Comparison of ENCODE assay signal across 8 cellular contexts in genomic region chr19:50147462-50148423, GRCh38. TPM values are rescaled to one million over a fixed set of nuclear protein-coding genes. Genes with fewer than 3 reads are reported as not detected.
DNase-seq lines count a peak whose midpoint lies in the region; ATAC-seq and TF ChIP-seq lines count a peak whose summit lies in the region.

No MANE protein-coding gene starts in this region.

- H3K4me1 ChIP-seq in heart right ventricle (peaks cover 0 to 10% (median 3%) of the 10 kb centered on the region in 9 donors), tibial nerve (peaks cover 0 to 7% (median 0%) of the 10 kb centered on the region in 4 donors)

- TF ChIP-seq CTCF in GM10248 (IDR thresholded peaks at IDR 0.05; ENCODE audit: control extremely low read depth, extremely low read depth, low read depth, missing control alignments) (peak; percentile 19), heart right ventricle (IDR thresholded peaks at IDR 0.05) (peak; percentile 12 to 65 (median 50)), tibial nerve (IDR thresholded peaks at IDR 0.05) (peak; percentile 21 to 70 (median 57))

- DNase-seq in GM10248 (ENCODE audit: extremely low spot score) (peak; percentile 47), NCI-H1048 (lab: John Stamatoyannopoulos, UW) (peak; percentile 77), T-helper 2 cell (peak; percentile 20 to 68 (median 58)), amniotic stem cell (lab: John Stamatoyannopoulos, UW) (peak; percentile 66), heart right ventricle (peak; percentile 89 to 91), posterior vena cava (ENCODE audit: low spot score) (peak; percentile 93), tibial nerve (ENCODE audit: low spot score in 2 of 2) (peak; percentile 70 to 85)

- WGBS in heart right ventricle, 2 donors = 0% methylated on average over 52 of the region's 52 CpGs
- 0 to 2% methylated on average over 46 to 52 of the region's 52 CpGs for WGBS in tibial nerve, 2 donors

- POLR2A ChIA-PET in GM10248 (lab: Yijun Ruan, JAX) = no interaction called here

- H3K27me3 ChIP-seq in heart right ventricle (peaks cover 0 to 20% (median 0%) of the 10 kb centered on the region in 7 donors), tibial nerve (no peaks in the 10 kb centered on the region)

- H3K27ac ChIP-seq in heart right ventricle (peak overlapping the region; percentile 23 to 92 (median 78)), tibial nerve (peak overlapping the region; percentile 39 to 80 (median 60))

- H3K9me3 ChIP-seq in heart right ventricle = peaks cover 0 to 8% (median 0%) of the 10 kb centered on the region in 11 donors
- H3K9me3 ChIP-seq in tibial nerve = peaks cover 0 to 4% (median 0%) of the 10 kb centered on the region in 4 donors

- CTCF ChIA-PET in GM10248 (lab: Yijun Ruan, JAX) = interaction anchor here (3.3 kb wide), 1 partner anchor 12 kb away, joined by 15 read pairs; no protein-coding TSS in a partner anchor

- H3K36me3 ChIP-seq in heart right ventricle = no peaks in the 10 kb centered on the region
- H3K36me3 ChIP-seq in tibial nerve = no peaks in the 10 kb centered on the region

- ATAC-seq in heart right ventricle (peak; percentile 97 to 99 (median 98)), GM18870 (IDR thresholded peaks at IDR 0.05; ENCODE audit: unreplicated experiment) (no peak)

- H3K4me3 ChIP-seq in heart right ventricle (peak overlapping the region; percentile 32 to 86 (median 70)), tibial nerve (peak overlapping the region; percentile 41 to 63 (median 60))

- no peak for TF ChIP-seq POLR2A in tibial nerve (IDR thresholded peaks at IDR 0.05)

- peak; percentile 58 to 68 for TF ChIP-seq EP300 in tibial nerve (IDR thresholded peaks at IDR 0.05)

- intact Hi-C loops in heart right ventricle (cut with DNase I) = no loop called here
- intact Hi-C loops in posterior vena cava (cut with DNase I) = no loop called here

RNA-seq across cellular contexts. Expression of gene IZUMO2, which starts 15.3 kb away (rescaled TPM):
- not detected for total RNA-seq in heart right ventricle
- not detected for polyA plus RNA-seq in heart right ventricle
- total RNA-seq in posterior vena cava = not detected
- total RNA-seq in tibial nerve = not detected

RNA-seq across cellular contexts. Expression of gene MYH14, which starts 55.7 kb away (rescaled TPM):
- total RNA-seq in heart right ventricle (100 to 1,000 TPM in 5 of 10 donors, 10 to 100 TPM in 5; 82.2 to 124 (median 102) TPM), posterior vena cava (under 1 TPM; 0.60 to 0.62 TPM), tibial nerve (10 to 100 TPM; 12.9 to 30.3 (median 15.3) TPM)
- polyA plus RNA-seq in heart right ventricle = 100 to 1,000 TPM in 1 of 2 donors, 10 to 100 TPM in 1; 29.3 to 149 TPM

Comparison
In these comparisons a context has a peak if more than half of its experiments do, and no peak if none do; other contexts are left out.
1. RNA of gene MYH14, which starts 55.7 kb away (total RNA-seq): 82.2 to 124 TPM in heart right ventricle and 12.9 to 30.3 TPM in tibial nerve; 0.60 to 0.62 TPM in posterior vena cava; every median in the first group is over 4 times any median in the second.
2. Peak in every context shown above with its lines, with median percentiles within 50 percentile points of each other: DNase-seq and CTCF ChIP-seq.